ENCODE assay signal across 13 cellular contexts in the genomic region with DNA sequence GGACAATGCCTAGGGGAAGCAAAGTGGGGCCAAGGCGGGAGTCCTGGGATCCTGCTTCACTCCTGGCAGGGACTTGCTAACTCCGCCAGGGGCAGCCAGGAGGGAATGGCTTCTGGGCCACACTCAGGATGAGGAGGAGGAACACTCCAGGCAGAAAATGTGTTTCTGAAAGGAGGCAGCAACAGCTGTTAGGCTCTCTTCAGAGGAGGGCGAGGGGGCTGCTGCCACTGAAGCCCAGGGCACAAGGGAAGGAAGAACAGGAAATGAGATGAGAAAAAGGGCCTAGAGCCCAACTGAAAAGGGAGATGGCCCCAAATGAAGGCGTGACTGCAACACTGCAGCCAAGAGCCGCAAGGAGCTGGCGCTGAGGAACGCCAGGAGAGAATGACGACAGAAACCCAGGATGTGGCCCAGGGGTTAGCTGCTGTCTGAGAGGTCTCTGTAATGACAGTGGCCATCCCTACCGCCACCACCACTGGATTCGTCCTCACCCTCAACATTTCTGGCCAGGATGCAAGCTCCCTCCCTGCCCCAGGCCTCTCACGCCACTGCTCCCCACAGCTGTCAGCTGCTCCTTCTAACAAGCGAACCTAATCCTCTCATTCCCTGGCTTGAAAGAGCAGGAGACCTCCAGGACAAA. TPM values are rescaled to one million over a fixed set of nuclear protein-coding genes. Genes with fewer than 3 reads are reported as not detected.
A peak's percentile ranks its signal among the peaks of the same experiment; 100 is the strongest.
DNase-seq lines count a peak whose midpoint lies in the region; ATAC-seq, FAIRE-seq and TF ChIP-seq lines count a peak whose summit lies in the region.
"Had no signal": no experiment of that assay in that cellular context is flagged by ENCODE, and none has a peak within 500 bp of the region (broad histone marks: within the 10 kb centered on the region; RNA-seq: fewer than 3 reads in every experiment).

No MANE protein-coding gene starts in this region.

- H3K4me1 ChIP-seq in astrocyte (ENCODE audit: insufficient read depth, low read length), result peaks cover 20% of the 10 kb centered on the region
- peaks cover 9% of the 10 kb centered on the region for H3K4me1 ChIP-seq in prostate gland (replicated peaks)

- H3K4me1 Mint-ChIP-seq in astrocyte (ENCODE audit: low read depth, unreplicated experiment), result peaks cover 24% of the 10 kb centered on the region

- 32% methylated on average over 12 of the region's 12 CpGs for WGBS in prostate gland

- H3K36me3 ChIP-seq in astrocyte (ENCODE audit: insufficient read depth, low read length), result peaks cover 33% of the 10 kb centered on the region
- no peaks in the 10 kb centered on the region for H3K36me3 ChIP-seq in prostate gland

- no peaks in the 10 kb centered on the region for H3K27me3 Mint-ChIP-seq in astrocyte (ENCODE audit: low read depth, unreplicated experiment)

- no peak for ATAC-seq in activated CD4-positive, CD25-positive, alpha-beta regulatory T cell treated with anti-CD3 and anti-CD28 coated beads, Interleukin-2, amount 50 U/mL, for 24 hours
- ATAC-seq in GM18517 (IDR thresholded peaks at IDR 0.05; ENCODE audit: unreplicated experiment), result no peak
- ATAC-seq in GM21360 (IDR thresholded peaks at IDR 0.05; ENCODE audit: unreplicated experiment), result no peak

- TF ChIP-seq POLR2A in prostate gland (IDR thresholded peaks at IDR 0.05), result no peak

- H3K9ac ChIP-seq in astrocyte (ENCODE audit: low read length), result peak overlapping the region; percentile 45

- H3K4me3 ChIP-seq in astrocyte (ENCODE audit: insufficient read depth, low read depth, low read length), result no peak overlapping the region
- no peak overlapping the region for H3K4me3 ChIP-seq in prostate gland
- H3K4me3 ChIP-seq: lung had no signal

- H3K79me2 ChIP-seq in astrocyte (ENCODE audit: insufficient read depth, low read length), result peaks cover 100% of the 10 kb centered on the region

- peak; percentile 55 for DNase-seq in Daoy (ENCODE audit: low read depth)
- DNase-seq in astrocyte (ENCODE audit: low read depth), result peak; percentile 70
- DNase-seq in globus pallidus (ENCODE audit: low spot score), result peak; percentile 41
- no peak for DNase-seq in prostate gland (ENCODE audit: low spot score)
- no peak for DNase-seq in NK-92 treated with Interleukin-12 subunit alpha and Interleukin-12 subunit beta, amount 100 ng/mL, for 24 hours (lab: John Stamatoyannopoulos, UW)
- DNase-seq: activated CD8-positive, alpha-beta memory T cell treated with anti-CD3 and anti-CD28 coated beads for 24 hours; MM.1S; SIG-M5 had no signal

- peak overlapping the region; percentile 23 for H3K4me3 Mint-ChIP-seq in astrocyte (ENCODE audit: unreplicated experiment)

- H3K27me3 ChIP-seq in astrocyte (ENCODE audit: insufficient read depth, low read length), result no peaks in the 10 kb centered on the region
- no peaks in the 10 kb centered on the region for H3K27me3 ChIP-seq in prostate gland (replicated peaks; ENCODE audit: insufficient read depth)

- peak overlapping the region; percentile 27 for H3K27ac Mint-ChIP-seq in astrocyte (ENCODE audit: unreplicated experiment)

- H3K27ac ChIP-seq in astrocyte (ENCODE audit: low read depth, low read length) (peak overlapping the region; percentile 25), prostate gland (peak overlapping the region; percentile 34 to 42)

- H3K9me3 Mint-ChIP-seq in astrocyte (ENCODE audit: unreplicated experiment), result no peaks in the 10 kb centered on the region

- no peaks in the 10 kb centered on the region for H3K9me3 ChIP-seq in astrocyte (ENCODE audit: insufficient read depth, low read depth, low read length)
- no peaks in the 10 kb centered on the region for H3K9me3 ChIP-seq in prostate gland

- H3K36me3 Mint-ChIP-seq in astrocyte (ENCODE audit: low read depth, unreplicated experiment), result peaks cover 11% of the 10 kb centered on the region

- H4K20me1 ChIP-seq in astrocyte (ENCODE audit: insufficient read depth, low read length), result peaks cover 96% of the 10 kb centered on the region

- intact Hi-C loops in prostate gland (cut with DNase I), result loop anchor here (10.0 kb wide), 1 partner anchor 275 kb away; no protein-coding TSS in a partner anchor

- no peak overlapping the region for H2AFZ ChIP-seq in astrocyte (ENCODE audit: low read depth, low read length)

- peak overlapping the region; percentile 74 for H3K4me2 ChIP-seq in astrocyte (ENCODE audit: low read length)

- no peak for TF ChIP-seq CTCF in astrocyte (IDR thresholded peaks at IDR 0.05; ENCODE audit: insufficient read depth, low read depth, low read length)
- no peak for TF ChIP-seq CTCF in prostate gland (IDR thresholded peaks at IDR 0.05)

- FAIRE-seq in astrocyte (lab: Jason Lieb, UNC), result no peak

RNA-seq across cellular contexts. Expression of gene PSMB7, which starts 15.8 kb away (rescaled TPM):
- total RNA-seq in Daoy (2014; rRNA removed; shearing (Covaris generic)), result 557 and 640 TPM in 2 replicates
- total RNA-seq in astrocyte (174 and 183 TPM in 2 replicates), prostate gland (100 to 1,000 TPM; 150 to 158 TPM)

RNA-seq across cellular contexts. Expression of gene ADGRD2, which starts 50.8 kb away (rescaled TPM):
- total RNA-seq in Daoy (2014; rRNA removed; shearing (Covaris generic)), result 0.23 TPM in 1 of 2 replicates, not detected in the other
- not detected in 2 replicates for total RNA-seq in astrocyte
- total RNA-seq in prostate gland, result 1 to 10 TPM; 1.0 to 4.0 TPM
- total RNA-seq: dermis microvascular lymphatic vessel endothelial cell, lung had no signal

Comparison
In these comparisons a context has a peak if more than half of its experiments do, and no peak if none do; other contexts are left out.
1. DNase-seq: peak in Daoy (single experiment), astrocyte (single experiment) and globus pallidus (single experiment); none in prostate gland (single experiment) and NK-92 treated with Interleukin-12 subunit alpha and Interleukin-12 subunit beta, amount 100 ng/mL, for 24 hours (single experiment).